In genomic region chr4:88033309-88033708, GRCh38 we compare ENCODE assay signal across 8 cellular contexts. TPM values are rescaled to one million over a fixed set of nuclear protein-coding genes. Genes with fewer than 3 reads are reported as not detected.
DNase-seq lines count a peak whose midpoint lies in the region; ATAC-seq and TF ChIP-seq lines count a peak whose summit lies in the region.

No MANE protein-coding gene starts in this region.

- no peaks in the 10 kb centered on the region for H3K27me3 ChIP-seq in CD4-positive, alpha-beta T cell (ENCODE audit: control insufficient read depth, insufficient read depth, low read length)
- H3K27me3 ChIP-seq in mammary epithelial cell (ENCODE audit: insufficient read depth, low read length), result no peaks in the 10 kb centered on the region
- no peaks in the 10 kb centered on the region for H3K27me3 ChIP-seq in kidney epithelial cell (ENCODE audit: control insufficient read depth, insufficient read depth, low read length)
- H3K27me3 ChIP-seq in thyroid gland, result no peaks in the 10 kb centered on the region

- H3K79me2 ChIP-seq in mammary epithelial cell (ENCODE audit: insufficient read depth, low read length), result peaks cover 14% of the 10 kb centered on the region

- H3K4me3 ChIP-seq in mammary epithelial cell (replicated peaks in 1 of 3; ENCODE audit: insufficient read depth in 1 of 3, low read depth in 2 of 3, low read length in 3 of 3), result no peak overlapping the region
- no peak overlapping the region for H3K4me3 ChIP-seq in kidney epithelial cell (ENCODE audit: low read depth, low read length)
- H3K4me3 ChIP-seq in thyroid gland (replicated peaks in 1 of 3), result no peak overlapping the region

- no peaks in the 10 kb centered on the region for H3K9me3 ChIP-seq in CD4-positive, alpha-beta T cell (ENCODE audit: control insufficient read depth, low read length)
- H3K9me3 ChIP-seq in mammary epithelial cell (replicated peaks; ENCODE audit: insufficient read depth, low read length) (no peaks in the 10 kb centered on the region), thyroid gland (no peaks in the 10 kb centered on the region)

- H2AFZ ChIP-seq in mammary epithelial cell (ENCODE audit: low read depth, low read length), result no peak overlapping the region

- no TSS peak for BruUV-seq in mammary epithelial cell (replicated peaks; lab: Mats Ljungman, UMichigan)

- dilution Hi-C loops in mammary epithelial cell (cut with HindIII; ENCODE audit: low sequenced_read_pairs), result loop anchor here (10.0 kb wide), 1 partner anchor 171 kb away; no protein-coding TSS in a partner anchor

- H3K4me1 Mint-ChIP-seq in CD4-positive, alpha-beta T cell (ENCODE audit: low read depth), result no peaks in the 10 kb centered on the region

- H3K27me3 Mint-ChIP-seq in CD4-positive, alpha-beta T cell, result no peaks in the 10 kb centered on the region

- in situ Hi-C loops in mammary epithelial cell (cut with MboI; ENCODE audit: low sequenced_read_pairs in 2 of 2), result loop anchor here in 1 of 2 donors (10.0 kb wide), 1 partner anchor 481 kb away; no protein-coding TSS in a partner anchor

- CTCF ChIA-PET in CD4-positive, alpha-beta T cell (lab: Charles Lee), result interaction anchor here (0.5 to 3.1 kb wide), 15 partner anchors 11 to 579 kb away, joined by 3 to 28 read pairs (median 3); no protein-coding TSS in a partner anchor
- CTCF ChIA-PET in mammary epithelial cell (lab: Charles Lee; ENCODE audit: low non-redundant PET), result interaction anchor here (0.5 to 1.1 kb wide), 8 partner anchors 22 to 473 kb away, joined by 3 to 25 read pairs (median 6); no protein-coding TSS in a partner anchor

- H3K9ac ChIP-seq in mammary epithelial cell (ENCODE audit: insufficient read depth, low read length), result no peak overlapping the region

- no peak overlapping the region for H3K27ac Mint-ChIP-seq in CD4-positive, alpha-beta T cell

- POLR2A ChIA-PET in CD4-positive, alpha-beta T cell (lab: Charles Lee), result interaction anchor here (1.1 to 1.2 kb wide), 2 partner anchors 165 to 179 kb away, joined by 3 to 6 read pairs; no protein-coding TSS in a partner anchor

- TF ChIP-seq CTCF in CD4-positive, alpha-beta T cell (IDR thresholded peaks at IDR 0.05), result peak; percentile 67
- TF ChIP-seq CTCF in mammary epithelial cell (conservative IDR thresholded peaks at IDR 0.05 in 1 of 2, IDR thresholded peaks at IDR 0.05 in 1 of 2; ENCODE audit: extremely low read depth in 1 of 2, insufficient read depth in 1 of 2, low read depth in 1 of 2, low read length in 2 of 2) (peak; percentile 68 to 69), kidney epithelial cell (IDR thresholded peaks at IDR 0.05; ENCODE audit: insufficient read depth, low read length, poor library complexity, severe bottlenecking) (peak; percentile 63), thyroid gland (IDR thresholded peaks at IDR 0.05) (peak; percentile 30 to 75 (median 53))

- H3K4me1 ChIP-seq in mammary epithelial cell (ENCODE audit: insufficient read depth, low read length) (peaks cover 11% of the 10 kb centered on the region), thyroid gland (no peaks in the 10 kb centered on the region)

- no peaks in the 10 kb centered on the region for H4K20me1 ChIP-seq in mammary epithelial cell (ENCODE audit: insufficient read depth, low read length)

- peaks cover 32% of the 10 kb centered on the region for H3K36me3 Mint-ChIP-seq in CD4-positive, alpha-beta T cell (ENCODE audit: low read depth)

- peak in 5 of 10 experiments; percentile 5 to 13 (median 9) for DNase-seq in CD4-positive, alpha-beta T cell
- peak; percentile 59 for DNase-seq in RPMI8226
- DNase-seq in mammary epithelial cell, result peak; percentile 52
- DNase-seq in kidney epithelial cell (ENCODE audit: low read depth), result no peak
- DNase-seq in thyroid gland, result peak; percentile 27 to 33
- no peak for DNase-seq in NCI-H187 treated with DMSO at 0.1 percent for 48 hours (lab: John Stamatoyannopoulos, UW)

- no peaks in the 10 kb centered on the region for H3K9me3 Mint-ChIP-seq in CD4-positive, alpha-beta T cell

- intact Hi-C loops in CD4-positive, alpha-beta T cell (cut with DNase I, micrococcal nuclease), result loop anchor here (1.0 to 5.0 kb wide), 3 partner anchors 179 to 484 kb away; no protein-coding TSS in a partner anchor
- intact Hi-C loops in mammary epithelial cell (cut with micrococcal nuclease), result loop anchor here (1.0 to 5.0 kb wide), 3 partner anchors 179 to 484 kb away; no protein-coding TSS in a partner anchor
- intact Hi-C loops in thyroid gland (cut with DNase I), result loop anchor here (10.0 kb wide), 1 partner anchor 481 kb away; no protein-coding TSS in a partner anchor

- H3K36me3 ChIP-seq in mammary epithelial cell (ENCODE audit: insufficient read depth, low read length), result no peaks in the 10 kb centered on the region
- peaks cover 2% of the 10 kb centered on the region for H3K36me3 ChIP-seq in kidney epithelial cell (ENCODE audit: control insufficient read depth, insufficient read depth, low read length)
- peaks cover 13 to 14% of the 10 kb centered on the region in 2 donors for H3K36me3 ChIP-seq in thyroid gland

- no peak for TF ChIP-seq POLR2A in thyroid gland (IDR thresholded peaks at IDR 0.05)

- H3K4me2 ChIP-seq in mammary epithelial cell (ENCODE audit: insufficient read depth, low read depth, low read length), result no peak overlapping the region

- ATAC-seq in CD4-positive, alpha-beta T cell (ENCODE audit: poor library complexity), result peak; percentile 64
- ATAC-seq in GM18511 (IDR thresholded peaks at IDR 0.05; ENCODE audit: unreplicated experiment), result peak; percentile 78
- peak; percentile 56 for ATAC-seq in HG03520 (IDR thresholded peaks at IDR 0.05; ENCODE audit: unreplicated experiment)

- H3K4me3 Mint-ChIP-seq in CD4-positive, alpha-beta T cell, result no peak overlapping the region

- no peak overlapping the region for H3K27ac ChIP-seq in CD4-positive, alpha-beta T cell (ENCODE audit: low read depth, low read length)
- H3K27ac ChIP-seq in mammary epithelial cell (ENCODE audit: insufficient read depth, low read depth, low read length) (no peak overlapping the region), thyroid gland (no peak overlapping the region)

RNA-seq across cellular contexts. Expression of gene PKD2, which starts 25.9 kb away (rescaled TPM):
- 1 to 10 TPM; 4.1 to 4.3 TPM for total RNA-seq in CD4-positive, alpha-beta T cell
- total RNA-seq in mammary epithelial cell (10 to 100 TPM; 28.8 to 49.5 TPM), kidney epithelial cell (30.4 and 31.6 TPM in 2 replicates), thyroid gland (10 to 100 TPM; 30.9 to 50.0 (median 40.7) TPM)
- polyA plus RNA-seq in mammary epithelial cell, result 13.3 TPM
- 30.9 TPM for polyA minus RNA-seq in mammary epithelial cell

RNA-seq across cellular contexts. Expression of gene SPP1, which starts 57.8 kb away (rescaled TPM):
- not detected for total RNA-seq in CD4-positive, alpha-beta T cell
- total RNA-seq in mammary epithelial cell (100 to 1,000 TPM in 1 of 2 donors, 1 to 10 TPM in 1; 1.3 to 157 TPM), kidney epithelial cell (158 and 160 TPM in 2 replicates), thyroid gland (10 to 100 TPM in 2 of 4 donors, 1 to 10 TPM in 2; 1.0 to 16.7 (median 8.9) TPM)
- polyA plus RNA-seq in mammary epithelial cell, result 1.3 TPM
- polyA minus RNA-seq in mammary epithelial cell, result not detected

Comparison
In these comparisons a context has a peak if more than half of its experiments do, and no peak if none do; other contexts are left out.
1. DNase-seq: peak in RPMI8226 (single experiment), mammary epithelial cell (single experiment) and thyroid gland (2 of 2); none in kidney epithelial cell (single experiment) and NCI-H187 treated with DMSO at 0.1 percent for 48 hours (single experiment).
2. Peak in every context shown above with its lines, with median percentiles within 50 percentile points of each other: ATAC-seq and CTCF ChIP-seq.